Comparison of ENCODE assay signal across 35 cellular contexts in genomic region chr15:51667478-51667877, GRCh38. TPM values are rescaled to one million over a fixed set of nuclear protein-coding genes. Genes with fewer than 3 reads are reported as not detected.
"Had no signal": no experiment of that assay in that cellular context is flagged by ENCODE, and none has a peak within 500 bp of the region (broad histone marks: within the 10 kb centered on the region; RNA-seq: fewer than 3 reads in every experiment).

No MANE protein-coding gene starts in this region.

- H3K36me3 ChIP-seq: adrenal gland, esophagus muscularis mucosa, gastroesophageal sphincter, heart right ventricle had no signal

- H3K4me1 ChIP-seq: adrenal gland, body of pancreas, esophagus muscularis mucosa, gastroesophageal sphincter had no signal

- FAIRE-seq: colon had no signal

- H3K4me3 ChIP-seq: adrenal gland, body of pancreas, esophagus muscularis mucosa, gastroesophageal sphincter, heart right ventricle had no signal

- H3K9me3 ChIP-seq: adrenal gland, body of pancreas, esophagus muscularis mucosa, gastroesophageal sphincter, heart right ventricle had no signal

- DNase-seq: activated CD4-positive, alpha-beta memory T cell treated with anti-CD3 and anti-CD28 coated beads for 36 hours; activated CD4-positive, alpha-beta T cell treated with anti-CD3 and anti-CD28 coated beads for 36 hours; activated CD4-positive, alpha-beta T cell treated with anti-CD3 and anti-CD28 coated beads, Interleukin-2, amount 10 ng/mL, durations not matched to agents 24 days and 14 days; activated CD4-positive, CD25-positive, alpha-beta regulatory T cell; activated CD4-positive, CD25-positive, alpha-beta regulatory T cell treated with anti-CD3 and anti-CD28 coated beads, Interleukin-2, amount 50 U/mL, for 72 hours; activated CD8-positive, alpha-beta memory T cell treated with anti-CD3 and anti-CD28 coated beads, Interleukin-2, amount 10 ng/mL, durations not matched to agents 7 days and 5 days; activated CD8-positive, alpha-beta memory T cell treated with anti-CD3 and anti-CD28 coated beads, Interleukin-2, amount 50 U/mL, for 4 hours; activated CD8-positive, alpha-beta T cell treated with anti-CD3 and anti-CD28 coated beads, Interleukin-2, amount 10 ng/mL, durations not matched to agents 7 days and 5 days; activated effector memory CD4-positive, alpha-beta T cell treated with anti-CD3 and anti-CD28 coated beads, Interleukin-2, amount 50 U/mL, for 16 hours; activated naive CD4-positive, alpha-beta T cell treated with anti-CD3 and anti-CD28 coated beads for 36 hours; activated naive CD8-positive, alpha-beta T cell treated with anti-CD3 and anti-CD28 coated beads for 36 hours; activated naive CD8-positive, alpha-beta T cell treated with anti-CD3 and anti-CD28 coated beads, Interleukin-2, amount 50 U/mL, for 24 hours; activated T-cell treated with anti-CD3 and anti-CD28 coated beads, Interleukin-2, amount 50 U/mL, for 1 hour; activated T-cell treated with anti-CD3 and anti-CD28 coated beads, Interleukin-2, amount 50 U/mL, for 48 hours; adrenal gland; amygdala; aorta; body of pancreas; caudate nucleus; cortex of kidney; dermis blood vessel endothelial cell; effector CD4-positive, alpha-beta T cell; effector memory CD8-positive, alpha-beta T cell; erythroblast; foreskin melanocyte; heart right ventricle; T-helper 2 cell had no signal

- H3K27ac ChIP-seq: adrenal gland, body of pancreas, esophagus muscularis mucosa, gastroesophageal sphincter, heart right ventricle had no signal

- ATAC-seq: activated CD4-positive, alpha-beta T cell treated with anti-CD3 and anti-CD28 coated beads for 36 hours; activated CD8-positive, alpha-beta memory T cell treated with anti-CD3 and anti-CD28 coated beads, Interleukin-2, amount 10 ng/mL, durations not matched to agents 7 days and 5 days; activated CD8-positive, alpha-beta T cell treated with anti-CD3 and anti-CD28 coated beads, Interleukin-2, amount 10 ng/mL, durations not matched to agents 7 days and 5 days; activated naive CD8-positive, alpha-beta T cell treated with anti-CD3 and anti-CD28 coated beads, Interleukin-2, amount 50 U/mL, for 24 hours; body of pancreas; effector memory CD8-positive, alpha-beta T cell; gastroesophageal sphincter; heart right ventricle had no signal

- H3K27me3 ChIP-seq: adrenal gland, body of pancreas, esophagus muscularis mucosa had no signal

RNA-seq across cellular contexts. Expression of gene SCG3, which starts 13.8 kb away (rescaled TPM):
- total RNA-seq: activated CD4-positive, alpha-beta memory T cell treated with anti-CD3 and anti-CD28 coated beads for 36 hours; activated CD4-positive, alpha-beta T cell treated with anti-CD3 and anti-CD28 coated beads for 36 hours; activated CD4-positive, alpha-beta T cell treated with anti-CD3 and anti-CD28 coated beads, Interleukin-2, amount 10 ng/mL, durations not matched to agents 24 days and 14 days; activated CD8-positive, alpha-beta memory T cell treated with anti-CD3 and anti-CD28 coated beads for 36 hours; activated CD8-positive, alpha-beta memory T cell treated with anti-CD3 and anti-CD28 coated beads, Interleukin-2, amount 10 ng/mL, durations not matched to agents 7 days and 5 days; activated CD8-positive, alpha-beta T cell treated with anti-CD3 and anti-CD28 coated beads, Interleukin-2, amount 10 ng/mL, durations not matched to agents 7 days and 5 days; activated naive CD4-positive, alpha-beta T cell treated with anti-CD3 and anti-CD28 coated beads for 36 hours; activated naive CD8-positive, alpha-beta T cell treated with anti-CD3 and anti-CD28 coated beads for 36 hours; activated T-helper 1 cell treated with anti-CD3 and anti-CD28 coated beads, Interleukin-12 subunit alpha, Interleukin-12 subunit beta, Interleukin-2, Interleukin-4 antibody, amounts not matched to agents 30 ng/mL and 10 ng/mL and 1 ng/mL, durations not matched to agents 14 hours and 24 hours and 36 hours; activated T-helper 2 cell treated with anti-CD3 and anti-CD28 coated beads, Interferon-gamma antibody, Interleukin-2, Interleukin-4, amounts not matched to agents 10 μg/mL and 5 μg/mL and 100 μg/mL, durations not matched to agents 14 hours and 24 hours and 36 hours; aorta; chondrocyte; glomerular endothelial cell had no signal
